Comparison of ENCODE assay signal across 8 cellular contexts in genomic region chr14:52706286-52706685, GRCh38.
DNase-seq lines count a peak whose midpoint lies in the region; ATAC-seq and TF ChIP-seq lines count a peak whose summit lies in the region.

No MANE protein-coding gene starts in this region.

- H3K4me2 ChIP-seq in parathyroid adenoma (ENCODE audit: low read length): peak overlapping the region; percentile 82

- ATAC-seq in GM21360 (IDR thresholded peaks at IDR 0.05; ENCODE audit: unreplicated experiment) (no peak), GM21367 (IDR thresholded peaks at IDR 0.05; ENCODE audit: unreplicated experiment) (no peak), GM21390 (IDR thresholded peaks at IDR 0.05; ENCODE audit: unreplicated experiment) (no peak)

- no peak overlapping the region for H3K9ac ChIP-seq in endocrine pancreas (ENCODE audit: control insufficient read depth, insufficient read depth, low read length)
- no peak overlapping the region for H3K9ac ChIP-seq in parathyroid adenoma

- H3K27ac ChIP-seq in VCaP: peak overlapping the region; percentile 87
- peak overlapping the region; percentile 92 for H3K27ac ChIP-seq in parathyroid adenoma

- H2AFZ ChIP-seq in parathyroid adenoma: peak overlapping the region; percentile 99

- no peaks in the 10 kb centered on the region for H3K27me3 ChIP-seq in endocrine pancreas (ENCODE audit: control insufficient read depth, insufficient read depth, low read length)
- H3K27me3 ChIP-seq in parathyroid adenoma (ENCODE audit: control insufficient read depth, insufficient read depth, low read length): no peaks in the 10 kb centered on the region

- H3K36me3 ChIP-seq in endocrine pancreas (ENCODE audit: control insufficient read depth, insufficient read depth, low read length) (no peaks in the 10 kb centered on the region), parathyroid adenoma (ENCODE audit: control insufficient read depth, insufficient read depth, low read length) (no peaks in the 10 kb centered on the region)

- TF ChIP-seq CTCF in VCaP (conservative IDR thresholded peaks at IDR 0.05): no peak
- no peak for TF ChIP-seq CTCF in parathyroid adenoma (IDR thresholded peaks at IDR 0.05)

- peak overlapping the region; percentile 99 for H3K4me3 ChIP-seq in endocrine pancreas (ENCODE audit: control insufficient read depth, insufficient read depth, low read length)
- H3K4me3 ChIP-seq in parathyroid adenoma (ENCODE audit: low read depth, low read length): peak overlapping the region; percentile 99

- DNase-seq in activated naive CD4-positive, alpha-beta T cell treated with Interleukin-2 at 50 U/mL for 16 hours: peak; percentile 53
- no peak for DNase-seq in activated naive CD4-positive, alpha-beta T cell (lab: John Stamatoyannopoulos, UW)

- peaks cover 15% of the 10 kb centered on the region for H3K79me2 ChIP-seq in parathyroid adenoma

- H3K9me3 ChIP-seq in endocrine pancreas (ENCODE audit: control insufficient read depth, low read length) (no peaks in the 10 kb centered on the region), parathyroid adenoma (ENCODE audit: control insufficient read depth, low read length) (no peaks in the 10 kb centered on the region)

- H3K4me1 ChIP-seq in endocrine pancreas (ENCODE audit: control insufficient read depth, insufficient read depth, low read length): peaks cover 17% of the 10 kb centered on the region
- H3K4me1 ChIP-seq in parathyroid adenoma: peaks cover 17% of the 10 kb centered on the region
